Comparison of ENCODE assay signal across 16 cellular contexts in the genomic region with DNA sequence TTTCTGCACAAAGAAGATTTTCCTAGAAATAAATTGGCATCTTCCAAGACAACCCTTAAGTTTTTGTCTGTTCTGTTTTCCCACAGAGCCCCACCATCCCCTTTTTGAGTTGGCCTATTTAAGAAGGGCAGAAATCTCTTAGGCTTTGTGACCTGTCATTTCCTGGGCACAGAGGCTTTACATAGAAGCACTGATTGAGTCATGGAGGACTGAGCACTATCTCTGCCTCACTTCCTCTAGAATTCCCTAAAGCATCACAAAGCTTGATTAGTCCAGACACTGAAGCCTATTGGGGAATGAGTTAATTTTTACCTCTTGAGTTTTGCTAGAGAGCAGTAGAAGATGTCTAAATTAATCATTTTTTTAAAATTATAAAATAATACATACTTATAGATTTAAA. TPM values are rescaled to one million over a fixed set of nuclear protein-coding genes. Genes with fewer than 3 reads are reported as not detected.
DNase-seq lines count a peak whose midpoint lies in the region; ATAC-seq and TF ChIP-seq lines count a peak whose summit lies in the region.
"Had no signal": no experiment of that assay in that cellular context is flagged by ENCODE, and none has a peak within 500 bp of the region (broad histone marks: within the 10 kb centered on the region; RNA-seq: fewer than 3 reads in every experiment).

No MANE protein-coding gene starts in this region.

- DNase-seq in COLO829 (ENCODE audit: low spot score), result peak; percentile 31
- DNase-seq in HS-5 (ENCODE audit: low read depth), result peak; percentile 41
- DNase-seq in choroid plexus epithelial cell (ENCODE audit: low read depth), result peak; percentile 25
- DNase-seq in osteoblast (ENCODE audit: insufficient read length, low spot score, missing footprints), result peak; percentile 87
- DNase-seq in T-helper 1 cell, result no peak
- DNase-seq: activated gamma-delta T cell, C1 segment of cervical spinal cord, DMS79 treated with DMSO at 0.1 percent for 48 hours, immature natural killer cell, NCI-H1105, nucleus accumbens had no signal

- H3K27ac ChIP-seq in osteoblast (ENCODE audit: low read depth, low read length), result peak overlapping the region; percentile 28

- no peaks in the 10 kb centered on the region for H3K36me3 ChIP-seq in osteoblast (ENCODE audit: insufficient read depth, low read length)

- no peak overlapping the region for H3K4me2 ChIP-seq in osteoblast (ENCODE audit: insufficient read depth, low read length)

- no peak overlapping the region for H3K4me3 ChIP-seq in choroid plexus epithelial cell (ENCODE audit: low read depth, low read length)
- no peak overlapping the region for H3K4me3 ChIP-seq in osteoblast (ENCODE audit: insufficient read depth, low read length)
- H3K4me3 ChIP-seq: K562 had no signal

- H3K9me3 ChIP-seq in osteoblast (ENCODE audit: low read depth, low read length), result no peaks in the 10 kb centered on the region

- TF ChIP-seq CTCF in choroid plexus epithelial cell (conservative IDR thresholded peaks at IDR 0.05; ENCODE audit: low read depth, low read length) (no peak), osteoblast (IDR thresholded peaks at IDR 0.05; ENCODE audit: extremely low read depth, low read depth, low read length) (no peak)

- no peaks in the 10 kb centered on the region for H3K27me3 ChIP-seq in osteoblast (ENCODE audit: insufficient read depth, low read length)

- peaks cover 11% of the 10 kb centered on the region for H3K4me1 ChIP-seq in osteoblast (ENCODE audit: insufficient read depth, low read length)

- peaks cover 35% of the 10 kb centered on the region for H4K20me1 ChIP-seq in osteoblast (ENCODE audit: insufficient read depth, low read length)

- H2AFZ ChIP-seq in osteoblast (ENCODE audit: low read length), result no peak overlapping the region

- H3K79me2 ChIP-seq in osteoblast (ENCODE audit: insufficient read depth, low read length), result peaks cover 60% of the 10 kb centered on the region

- ATAC-seq in HG02678 (IDR thresholded peaks at IDR 0.05; ENCODE audit: unreplicated experiment) (no peak), GM21528 (IDR thresholded peaks at IDR 0.05; ENCODE audit: low FRiP score, unreplicated experiment) (no peak), GM18867 (IDR thresholded peaks at IDR 0.05; ENCODE audit: unreplicated experiment) (no peak)
- ATAC-seq: K562, SK-N-SH treated with all-trans-retinoic acid at 6 μM for 48 hours had no signal

RNA-seq across cellular contexts. Expression of a gene that starts 25.4 kb away (rescaled TPM):
- 23.9 and 40.5 TPM in 2 replicates for total RNA-seq in osteoblast

Comparison
In these comparisons a context has a peak if more than half of its experiments do, and no peak if none do; other contexts are left out.
1. DNase-seq: peak in COLO829 (single experiment), HS-5 (single experiment), choroid plexus epithelial cell (single experiment) and osteoblast (single experiment); none in T-helper 1 cell (0 of 5).